Comparison of ENCODE assay signal across 21 cellular contexts in genomic region chr2:160168878-160169277, GRCh38. TPM values are rescaled to one million over a fixed set of nuclear protein-coding genes. Genes with fewer than 3 reads are reported as not detected.
A peak's percentile ranks its signal among the peaks of the same experiment; 100 is the strongest.
DNase-seq lines count a peak whose midpoint lies in the region; ATAC-seq and TF ChIP-seq lines count a peak whose summit lies in the region.
"Had no signal": no experiment of that assay in that cellular context is flagged by ENCODE, and none has a peak within 500 bp of the region (broad histone marks: within the 10 kb centered on the region; RNA-seq: fewer than 3 reads in every experiment).

No MANE protein-coding gene starts in this region.

- H3K27me3 Mint-ChIP-seq in type B pancreatic cell: no peaks in the 10 kb centered on the region

- no peak overlapping the region for H2BK120ac ChIP-seq in mesenchymal stem cell (ENCODE audit: low read depth, low read length)

- H3K9me3 ChIP-seq in mesenchymal stem cell (ENCODE audit: control insufficient read depth, low read length): no peaks in the 10 kb centered on the region
- H3K9me3 ChIP-seq: BLaER1 treated with 17β-estradiol and CSF1 and Interleukin-3, amounts not matched to agents 10 nM and 100 nM; HAP-1 had no signal

- H3K9ac ChIP-seq in mesenchymal stem cell (ENCODE audit: low read length): no peak overlapping the region
- H3K9ac ChIP-seq: BLaER1 treated with 17β-estradiol and CSF1 and Interleukin-3, amounts not matched to agents 10 nM and 100 nM; KMS-11 had no signal

- H3K9me3 Mint-ChIP-seq in type B pancreatic cell: no peaks in the 10 kb centered on the region

- no peaks in the 10 kb centered on the region for H3K36me3 ChIP-seq in mesenchymal stem cell (ENCODE audit: control insufficient read depth in 1 of 2, insufficient read depth in 2 of 2, low read depth in 1 of 2, low read length in 2 of 2)
- H3K36me3 ChIP-seq: BLaER1 treated with 17β-estradiol and CSF1 and Interleukin-3, amounts not matched to agents 10 nM and 100 nM; HAP-1 had no signal

- no peak overlapping the region for H3K4me2 ChIP-seq in mesenchymal stem cell (ENCODE audit: low read length, poor library complexity, severe bottlenecking)
- H3K4me2 ChIP-seq: BLaER1 treated with 17β-estradiol and CSF1 and Interleukin-3, amounts not matched to agents 10 nM and 100 nM; KMS-11 had no signal

- no peak overlapping the region for H3K27ac Mint-ChIP-seq in type B pancreatic cell

- H2AFZ ChIP-seq in mesenchymal stem cell (ENCODE audit: low read depth, low read length): no peak overlapping the region

- H2AK5ac ChIP-seq in mesenchymal stem cell (ENCODE audit: low read length, severe bottlenecking): no peak overlapping the region

- H3K18ac ChIP-seq in mesenchymal stem cell (ENCODE audit: low read depth in 1 of 2, low read length in 2 of 2): no peak overlapping the region

- no peaks in the 10 kb centered on the region for H3K79me1 ChIP-seq in mesenchymal stem cell (replicated peaks; ENCODE audit: low read length, poor library complexity, severe bottlenecking)

- no CpG with 5 or more reads among the region's 3 CpGs for WGBS in mesenchymal stem cell

- H3K4me1 ChIP-seq in mesenchymal stem cell (ENCODE audit: control insufficient read depth, insufficient read depth, low read depth, low read length): peaks cover 1% of the 10 kb centered on the region
- H3K4me1 ChIP-seq: BLaER1 treated with 17β-estradiol and CSF1 and Interleukin-3, amounts not matched to agents 10 nM and 100 nM; HAP-1 had no signal

- no peaks in the 10 kb centered on the region for H3K36me3 Mint-ChIP-seq in type B pancreatic cell

- no peak overlapping the region for H3K14ac ChIP-seq in mesenchymal stem cell (ENCODE audit: low read length in 2 of 2)

- H4K8ac ChIP-seq in mesenchymal stem cell (ENCODE audit: low read length): no peak overlapping the region

- no peak for TF ChIP-seq CTCF in type B pancreatic cell (conservative IDR thresholded peaks at IDR 0.05)

- H3K4ac ChIP-seq in mesenchymal stem cell (ENCODE audit: low read depth in 1 of 2, low read length in 2 of 2): no peak overlapping the region

- H3K4me3 Mint-ChIP-seq in type B pancreatic cell: peak overlapping the region; percentile 5

- peak; percentile 41 for DNase-seq in HT-29 (ENCODE audit: low spot score)
- peak; percentile 40 for DNase-seq in glomerular visceral epithelial cell (ENCODE audit: extremely low spot score)
- DNase-seq in mesenchymal stem cell: no peak
- DNase-seq in type B pancreatic cell (ENCODE audit: extremely low spot score, unreplicated experiment): no peak
- no peak for DNase-seq in cortex of kidney (lab: John Stamatoyannopoulos, UW)
- DNase-seq in activated CD4-positive, alpha-beta T cell treated with anti-CD3 and anti-CD28 coated beads, Interleukin-2, amount 50 U/mL, for 48 hours: no peak
- DNase-seq: DMS 273 treated with DMSO at 0.1 percent for 48 hours, DND-41, NCI-H1417, NCI-H187, NCI-H2107, NCI-H2227 treated with DMSO at 0.1 percent for 48 hours, NCI-H510A treated with DMSO at 0.1 percent for 48 hours, OCI-M1, SHP77 treated with DMSO at 0.1 percent for 48 hours had no signal

- peaks cover 41% of the 10 kb centered on the region for H3K4me1 Mint-ChIP-seq in type B pancreatic cell (ENCODE audit: unreplicated experiment)

- ATAC-seq in GM18873 (IDR thresholded peaks at IDR 0.05; ENCODE audit: low FRiP score, unreplicated experiment): no peak

- no peaks in the 10 kb centered on the region for H3K27me3 ChIP-seq in mesenchymal stem cell (ENCODE audit: control insufficient read depth in 1 of 2, insufficient read depth in 1 of 2, low read length in 2 of 2)
- H3K27me3 ChIP-seq: BLaER1 treated with 17β-estradiol and CSF1 and Interleukin-3, amounts not matched to agents 10 nM and 100 nM had no signal

- H3K4me3 ChIP-seq in mesenchymal stem cell (ENCODE audit: insufficient read depth in 1 of 2, low read depth in 1 of 2, low read length in 2 of 2): no peak overlapping the region
- H3K4me3 ChIP-seq: BLaER1 treated with 17β-estradiol and CSF1 and Interleukin-3, amounts not matched to agents 10 nM and 100 nM; HAP-1 had no signal

- no peak overlapping the region for H3K23ac ChIP-seq in mesenchymal stem cell (ENCODE audit: low read length in 2 of 2)

- peak overlapping the region; percentile 37 for H3K27ac ChIP-seq in mesenchymal stem cell (ENCODE audit: low read length, poor library complexity, severe bottlenecking)
- H3K27ac ChIP-seq: BLaER1 treated with 17β-estradiol and CSF1 and Interleukin-3, amounts not matched to agents 10 nM and 100 nM; KMS-11 had no signal

- H4K91ac ChIP-seq in mesenchymal stem cell (ENCODE audit: low read length): no peak overlapping the region

- H2BK5ac ChIP-seq in mesenchymal stem cell (ENCODE audit: low read depth, low read length, poor library complexity, severe bottlenecking): no peak overlapping the region

- H2BK15ac ChIP-seq in mesenchymal stem cell (ENCODE audit: low read depth, poor library complexity, severe bottlenecking): no peak overlapping the region

- no peak overlapping the region for H2BK12ac ChIP-seq in mesenchymal stem cell (ENCODE audit: low read length in 2 of 2)

RNA-seq across cellular contexts. Expression of gene ITGB6, which starts 31.2 kb away (rescaled TPM):
- 14.3 and 14.8 TPM in 2 replicates for total RNA-seq in HT-29 (2014; rRNA removed; shearing (Covaris generic))
- polyA plus RNA-seq in mesenchymal stem cell (2013, experiment 1 of 2): 0.01 TPM
- 0.01 TPM for polyA plus RNA-seq in mesenchymal stem cell (2013, experiment 2 of 2)
- total RNA-seq in type B pancreatic cell (ENCODE audit: low replicate concordance): 3.2 and 7.8 TPM in 2 replicates
- total RNA-seq: A673, G401 had no signal

Comparison
In these comparisons a context has a peak if more than half of its experiments do, and no peak if none do; other contexts are left out.
1. DNase-seq: peak in HT-29 (single experiment) and glomerular visceral epithelial cell (single experiment); none in mesenchymal stem cell (single experiment), type B pancreatic cell (single experiment), cortex of kidney (single experiment) and activated CD4-positive, alpha-beta T cell treated with anti-CD3 and anti-CD28 coated beads, Interleukin-2, amount 50 U/mL, for 48 hours (0 of 2).